8 cellular contexts compared by ENCODE assay signal in genomic region chr3:64143399-64144130, GRCh38.
A peak's percentile ranks its signal among the peaks of the same experiment; 100 is the strongest.
DNase-seq lines count a peak whose midpoint lies in the region; ATAC-seq, FAIRE-seq and TF ChIP-seq lines count a peak whose summit lies in the region.
"Had no signal": no experiment of that assay in that cellular context is flagged by ENCODE, and none has a peak within 500 bp of the region (broad histone marks: within the 10 kb centered on the region; RNA-seq: fewer than 3 reads in every experiment).

No MANE protein-coding gene starts in this region.

- WGBS in small intestine, 3 donors = 53 to 61% (median 55%) methylated on average over 5 of the region's 5 CpGs

- FAIRE-seq in RCC 7860 (lab: Jason Lieb, UNC) (peak; percentile 85), small intestine (lab: Jason Lieb, UNC) (no peak), GM12892 (lab: Jason Lieb, UNC) (no peak)

- H3K9me3 ChIP-seq in small intestine (ENCODE audit: control insufficient read depth, low read depth) = no peaks in the 10 kb centered on the region

- H3K4me1 ChIP-seq in small intestine (ENCODE audit: control insufficient read depth in 2 of 2, insufficient read depth in 1 of 2, low read depth in 1 of 2, low read length in 1 of 2) = no peaks in the 10 kb centered on the region

- no peaks in the 10 kb centered on the region for H3K36me3 Mint-ChIP-seq in activated CD8-positive, alpha-beta T cell treated with anti-CD3 and anti-CD28 coated beads for 36 hours (ENCODE audit: low read depth)

- H3K27ac Mint-ChIP-seq in activated CD8-positive, alpha-beta T cell treated with anti-CD3 and anti-CD28 coated beads for 36 hours = no peak overlapping the region
- H3K27ac Mint-ChIP-seq: stimulated activated naive CD8-positive, alpha-beta T cell treated with anti-CD3 and anti-CD28 coated beads, Interleukin-15, Interleukin-2, amounts not matched to agents 100 ng/mL and 50 ng/mL, for 24 hours had no signal

- TF ChIP-seq CTCF in fibroblast of mammary gland (conservative IDR thresholded peaks at IDR 0.05; ENCODE audit: control insufficient read depth, insufficient read depth, low read depth, low read length) = no peak
- TF ChIP-seq CTCF in activated CD8-positive, alpha-beta T cell treated with anti-CD3 and anti-CD28 coated beads for 36 hours (IDR thresholded peaks at IDR 0.05) = no peak

- TF ChIP-seq POLR2A in GM12892 (IDR thresholded peaks at IDR 0.05; ENCODE audit: low read depth, low read length) = no peak

- H3K4me3 Mint-ChIP-seq in activated CD8-positive, alpha-beta T cell treated with anti-CD3 and anti-CD28 coated beads for 36 hours = no peak overlapping the region
- H3K4me3 Mint-ChIP-seq: stimulated activated naive CD8-positive, alpha-beta T cell treated with anti-CD3 and anti-CD28 coated beads, Interleukin-15, Interleukin-2, amounts not matched to agents 100 ng/mL and 50 ng/mL, for 24 hours had no signal

- no peaks in the 10 kb centered on the region for H3K27me3 ChIP-seq in small intestine (ENCODE audit: control insufficient read depth in 2 of 2, insufficient read depth in 2 of 2, low read length in 2 of 2)

- ATAC-seq in activated CD8-positive, alpha-beta T cell treated with anti-CD3 and anti-CD28 coated beads for 36 hours = no peak

- in situ Hi-C loops in KBM-7 (cut with MboI; ENCODE audit: low pct_unique_long_range_greater_than_20kb, low sequenced_read_pairs) = no loop called here

- intact Hi-C loops in activated CD8-positive, alpha-beta T cell treated with anti-CD3 and anti-CD28 coated beads for 36 hours (cut with micrococcal nuclease) = no loop called here

- DNase-seq in HS-5 (ENCODE audit: low read depth) = peak; percentile 46
- DNase-seq in RCC 7860 (ENCODE audit: low spot score) = peak; percentile 66
- DNase-seq in fibroblast of mammary gland (ENCODE audit: low read depth) = peak; percentile 83
- DNase-seq in small intestine = peak; percentile 22
- DNase-seq in GM12892 (ENCODE audit: insufficient read length) = no peak
- no peak for DNase-seq in KBM-7
- DNase-seq in activated CD8-positive, alpha-beta T cell treated with anti-CD3 and anti-CD28 coated beads for 36 hours = no peak

- no peaks in the 10 kb centered on the region for H3K27me3 Mint-ChIP-seq in activated CD8-positive, alpha-beta T cell treated with anti-CD3 and anti-CD28 coated beads for 36 hours
- H3K27me3 Mint-ChIP-seq: stimulated activated naive CD8-positive, alpha-beta T cell treated with anti-CD3 and anti-CD28 coated beads, Interleukin-15, Interleukin-2, amounts not matched to agents 100 ng/mL and 50 ng/mL, for 24 hours had no signal

- H3K4me3 ChIP-seq in fibroblast of mammary gland (ENCODE audit: control insufficient read depth, low read depth, low read length) (no peak overlapping the region), small intestine (ENCODE audit: low read depth in 1 of 2, low read length in 2 of 2) (no peak overlapping the region)

- H3K4me1 Mint-ChIP-seq in activated CD8-positive, alpha-beta T cell treated with anti-CD3 and anti-CD28 coated beads for 36 hours (ENCODE audit: low read depth) = no peaks in the 10 kb centered on the region

- no peaks in the 10 kb centered on the region for H3K36me3 ChIP-seq in small intestine (ENCODE audit: control insufficient read depth in 2 of 2, insufficient read depth in 2 of 2, low read length in 2 of 2)

- POLR2A ChIA-PET in activated CD8-positive, alpha-beta T cell treated with anti-CD3 and anti-CD28 coated beads for 36 hours (lab: Charles Lee) = interaction anchor here (0.6 kb wide), 1 partner anchor 16 kb away, joined by 3 read pairs; no protein-coding TSS in a partner anchor

- H3K27ac ChIP-seq in small intestine (ENCODE audit: low read depth in 1 of 2, low read length in 1 of 2) = no peak overlapping the region

- no peaks in the 10 kb centered on the region for H3K9me3 Mint-ChIP-seq in activated CD8-positive, alpha-beta T cell treated with anti-CD3 and anti-CD28 coated beads for 36 hours
- H3K9me3 Mint-ChIP-seq: stimulated activated naive CD8-positive, alpha-beta T cell treated with anti-CD3 and anti-CD28 coated beads, Interleukin-15, Interleukin-2, amounts not matched to agents 100 ng/mL and 50 ng/mL, for 24 hours had no signal

- CTCF ChIA-PET in activated CD8-positive, alpha-beta T cell treated with anti-CD3 and anti-CD28 coated beads for 36 hours (lab: Charles Lee) = no interaction called here

Comparison
In these comparisons a context has a peak if more than half of its experiments do, and no peak if none do; other contexts are left out.
1. DNase-seq: peak in HS-5 (single experiment), RCC 7860 (single experiment), fibroblast of mammary gland (single experiment) and small intestine (single experiment); none in GM12892 (single experiment), KBM-7 (single experiment) and activated CD8-positive, alpha-beta T cell treated with anti-CD3 and anti-CD28 coated beads for 36 hours (single experiment).